ENCODE assay signal across 8 cellular contexts in genomic region chr1:168603501-168604107, GRCh38. TPM values are rescaled to one million over a fixed set of nuclear protein-coding genes. Genes with fewer than 3 reads are reported as not detected.
DNase-seq lines count a peak whose midpoint lies in the region; ATAC-seq, FAIRE-seq and TF ChIP-seq lines count a peak whose summit lies in the region.

No MANE protein-coding gene starts in this region.

- no peak overlapping the region for H3K9ac ChIP-seq in keratinocyte (ENCODE audit: control insufficient read depth, extremely low read depth, insufficient read depth, low read length)

- FAIRE-seq in bronchial epithelial cell (lab: Jason Lieb, UNC), result peak; percentile 77
- FAIRE-seq in keratinocyte (lab: Jason Lieb, UNC), result peak; percentile 94

- H3K36me3 ChIP-seq in bronchial epithelial cell (ENCODE audit: control insufficient read depth, insufficient read depth, low read length) (no peaks in the 10 kb centered on the region), keratinocyte (ENCODE audit: control insufficient read depth in 2 of 2, extremely low read depth in 1 of 2, insufficient read depth in 2 of 2, low read length in 2 of 2) (no peaks in the 10 kb centered on the region)

- H3K4me3 ChIP-seq in bronchial epithelial cell (ENCODE audit: low read depth, low read length) (no peak overlapping the region), keratinocyte (ENCODE audit: control insufficient read depth in 2 of 3, extremely low read depth in 1 of 3, insufficient read depth in 2 of 3, low read depth in 1 of 3, low read length in 3 of 3) (no peak overlapping the region)

- H3K9me3 ChIP-seq in keratinocyte (ENCODE audit: control insufficient read depth, low read depth, low read length), result no peaks in the 10 kb centered on the region

- H3K4me1 ChIP-seq in keratinocyte (ENCODE audit: control insufficient read depth, extremely low read depth, insufficient read depth, low read length), result peaks cover 4% of the 10 kb centered on the region

- peak; percentile 69 for ATAC-seq in HG02870 (IDR thresholded peaks at IDR 0.05; ENCODE audit: unreplicated experiment)
- no peak for ATAC-seq in HG03097 (IDR thresholded peaks at IDR 0.05; ENCODE audit: low FRiP score, unreplicated experiment)

- peaks cover 2% of the 10 kb centered on the region for H3K9me1 ChIP-seq in keratinocyte (ENCODE audit: control insufficient read depth, extremely low read depth, insufficient read depth, low read length)

- no peak overlapping the region for H3K4me2 ChIP-seq in keratinocyte (ENCODE audit: control insufficient read depth, extremely low read depth, insufficient read depth, low read depth, low read length)

- DNase-seq in GDM1 (lab: John Stamatoyannopoulos, UW) (peak; percentile 71), NCI-H2227 (lab: John Stamatoyannopoulos, UW; ENCODE audit: unreplicated experiment) (peak; percentile 86), bronchial epithelial cell (ENCODE audit: low read depth) (peak; percentile 58), keratinocyte (ENCODE audit: low read depth, low spot score) (peak; percentile 28)
- DNase-seq in activated CD4-positive, CD25-positive, alpha-beta regulatory T cell (lab: John Stamatoyannopoulos, UW), result peak; percentile 17 to 55 (median 28)
- peak; percentile 74 to 76 for DNase-seq in stimulated activated CD4-positive, alpha-beta T cell treated with anti-CD3 and anti-CD28 coated beads, Interleukin-2, amount 100 ng/mL, for 24 hours

- no peaks in the 10 kb centered on the region for H3K79me2 ChIP-seq in keratinocyte (ENCODE audit: control insufficient read depth, insufficient read depth, low read length)

- no peak overlapping the region for H3K27ac ChIP-seq in keratinocyte (ENCODE audit: control insufficient read depth, insufficient read depth, low read length)

- no peak overlapping the region for H2AFZ ChIP-seq in keratinocyte (ENCODE audit: control insufficient read depth, low read length)

- H3K27me3 ChIP-seq in bronchial epithelial cell (ENCODE audit: control insufficient read depth, insufficient read depth, low read length) (no peaks in the 10 kb centered on the region), keratinocyte (ENCODE audit: control insufficient read depth, extremely low read depth, insufficient read depth, low read length) (no peaks in the 10 kb centered on the region)

- H4K20me1 ChIP-seq in keratinocyte (ENCODE audit: control insufficient read depth, extremely low read depth, insufficient read depth, low read length), result no peaks in the 10 kb centered on the region

- dilution Hi-C loops in keratinocyte (cut with MboI; ENCODE audit: extremely low pct_ligation_motif_present, low sequenced_read_pairs), result no loop called here

- TF ChIP-seq CTCF in bronchial epithelial cell (IDR thresholded peaks at IDR 0.05; ENCODE audit: insufficient read depth, low read length, severe bottlenecking) (peak; percentile 89), keratinocyte (optimal IDR thresholded peaks at IDR 0.05 in 1 of 3, IDR thresholded peaks at IDR 0.05 in 1 of 3, conservative IDR thresholded peaks at IDR 0.05 in 1 of 3; ENCODE audit: extremely low read depth in 1 of 3, insufficient read depth in 2 of 3, low read length in 3 of 3) (peak; percentile 89 to 98 (median 89))

RNA-seq across cellular contexts. Expression of gene XCL1, which starts 27.2 kb away (rescaled TPM):
- not detected in 2 replicates for total RNA-seq in bronchial epithelial cell
- 0.18 to 0.33 TPM in 2 of 3 replicates, not detected in the other for polyA plus RNA-seq in keratinocyte
- polyA plus RNA-seq in keratinocyte (2011; ENCODE audit: low read depth), result not detected
- polyA plus RNA-seq in keratinocyte (2011; cell fraction: cytosol; rRNA removed), result not detected in 2 replicates
- polyA plus RNA-seq in keratinocyte (2011; cell fraction: nucleus; rRNA removed), result not detected in 2 replicates
- 0.16 TPM in 1 of 2 replicates, not detected in the other for polyA plus RNA-seq in keratinocyte (2012; ENCODE audit: low replicate concordance)
- polyA minus RNA-seq in keratinocyte, result not detected in 3 replicates
- not detected for polyA minus RNA-seq in keratinocyte (2011; cell fraction: cytosol; rRNA and poly(A)+ RNA removed)
- polyA minus RNA-seq in keratinocyte (2011; cell fraction: nucleus; rRNA and poly(A)+ RNA removed), result not detected in 2 replicates

RNA-seq across cellular contexts. Expression of gene XCL2, which starts 59.8 kb away (rescaled TPM):
- total RNA-seq in bronchial epithelial cell, result not detected in 2 replicates
- polyA plus RNA-seq in keratinocyte, result not detected in 3 replicates
- polyA plus RNA-seq in keratinocyte (2011; ENCODE audit: low read depth), result not detected
- polyA plus RNA-seq in keratinocyte (2011; cell fraction: cytosol; rRNA removed), result not detected in 2 replicates
- polyA plus RNA-seq in keratinocyte (2011; cell fraction: nucleus; rRNA removed), result not detected in 2 replicates
- polyA plus RNA-seq in keratinocyte (2012; ENCODE audit: low replicate concordance), result not detected in 2 replicates
- polyA minus RNA-seq in keratinocyte, result not detected in 3 replicates
- not detected for polyA minus RNA-seq in keratinocyte (2011; cell fraction: cytosol; rRNA and poly(A)+ RNA removed)
- polyA minus RNA-seq in keratinocyte (2011; cell fraction: nucleus; rRNA and poly(A)+ RNA removed), result not detected in 2 replicates

Comparison
In these comparisons a context has a peak if more than half of its experiments do, and no peak if none do; other contexts are left out.
1. DNase-seq: peak in every context shown above with its lines; median percentile 86 in NCI-H2227; 75 in stimulated activated CD4-positive, alpha-beta T cell treated with anti-CD3 and anti-CD28 coated beads, Interleukin-2, amount 100 ng/mL, for 24 hours; 71 in GDM1; 58 in bronchial epithelial cell; 28 in keratinocyte; 28 in activated CD4-positive, CD25-positive, alpha-beta regulatory T cell.